ENCODE assay signal across 9 cellular contexts in the genomic region with DNA sequence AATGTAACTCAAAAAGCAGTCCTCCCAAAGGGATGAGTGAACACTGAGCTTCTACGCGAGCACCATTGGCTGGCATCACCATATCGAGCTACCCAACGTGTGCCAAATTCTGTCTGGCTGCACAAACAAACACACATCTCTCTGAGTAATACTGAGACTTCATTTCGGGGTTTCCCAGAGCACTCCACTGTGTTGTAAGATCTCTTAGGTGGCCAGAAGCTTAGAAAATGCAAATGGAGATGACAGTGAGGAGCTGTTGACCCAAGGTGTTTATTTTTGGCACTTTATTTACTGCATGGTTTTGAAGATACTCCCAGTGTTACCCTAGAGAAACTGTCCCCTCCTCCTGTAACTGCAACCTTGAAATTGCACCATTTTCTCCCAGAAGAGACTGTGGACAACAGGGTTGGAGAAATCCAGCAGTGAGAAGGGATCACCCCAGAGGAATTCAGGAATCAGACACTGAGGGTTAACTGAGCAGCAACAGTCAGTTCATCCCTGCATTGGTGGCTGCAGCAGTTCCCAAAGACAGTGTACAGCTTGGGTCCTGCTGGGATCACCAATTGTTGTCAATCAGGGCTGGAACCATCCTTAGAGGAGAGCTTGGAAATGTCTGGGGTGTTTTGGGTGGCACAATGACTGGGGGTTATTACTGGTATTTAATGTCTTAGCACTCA. TPM values are rescaled to one million over a fixed set of nuclear protein-coding genes. Genes with fewer than 3 reads are reported as not detected.
DNase-seq lines count a peak whose midpoint lies in the region; ATAC-seq and TF ChIP-seq lines count a peak whose summit lies in the region.
"Had no signal": no experiment of that assay in that cellular context is flagged by ENCODE, and none has a peak within 500 bp of the region (broad histone marks: within the 10 kb centered on the region; RNA-seq: fewer than 3 reads in every experiment).

No MANE protein-coding gene starts in this region.

- DNase-seq in CD1c-positive myeloid dendritic cell (ENCODE audit: extremely low spot score) = peak; percentile 48
- peak; percentile 61 for DNase-seq in activated naive CD4-positive, alpha-beta T cell treated with Interleukin-2 at 50 U/mL for 16 hours
- DNase-seq in upper lobe of left lung = no peak
- no peak for DNase-seq in T1000 (lab: John Stamatoyannopoulos, UW)
- no peak for DNase-seq in hepatic stellate cell (ENCODE audit: low spot score)
- DNase-seq in prostate gland (ENCODE audit: low spot score) = no peak

- H3K4me1 ChIP-seq in upper lobe of left lung (peaks cover 3 to 17% (median 7%) of the 10 kb centered on the region in 4 donors), prostate gland (replicated peaks) (no peaks in the 10 kb centered on the region)
- H3K4me1 ChIP-seq: parathyroid adenoma had no signal

- ATAC-seq in GM19351 (IDR thresholded peaks at IDR 0.05; ENCODE audit: unreplicated experiment) (peak; percentile 72), HG03354 (IDR thresholded peaks at IDR 0.05; ENCODE audit: poor library complexity, severe bottlenecking, unreplicated experiment) (peak; percentile 75), upper lobe of left lung (ENCODE audit: low FRiP score in 2 of 2) (no peak)

- H3K27me3 ChIP-seq in upper lobe of left lung (no peaks in the 10 kb centered on the region), prostate gland (replicated peaks; ENCODE audit: insufficient read depth) (peaks cover 3% of the 10 kb centered on the region)

- H3K9me3 ChIP-seq in upper lobe of left lung (no peaks in the 10 kb centered on the region), prostate gland (no peaks in the 10 kb centered on the region)

- intact Hi-C loops in prostate gland (cut with DNase I) = no loop called here

- no peak for TF ChIP-seq EP300 in upper lobe of left lung (IDR thresholded peaks at IDR 0.05)

- H3K36me3 ChIP-seq in upper lobe of left lung (no peaks in the 10 kb centered on the region), prostate gland (no peaks in the 10 kb centered on the region)

- TF ChIP-seq CTCF in upper lobe of left lung (IDR thresholded peaks at IDR 0.05) (no peak), prostate gland (IDR thresholded peaks at IDR 0.05) (no peak)

- WGBS in upper lobe of left lung, 2 donors = 63 to 68% methylated on average over 5 of the region's 5 CpGs
- 56% methylated on average over 5 of the region's 5 CpGs for WGBS in prostate gland

- TF ChIP-seq POLR2A in upper lobe of left lung (IDR thresholded peaks at IDR 0.05) (no peak), prostate gland (IDR thresholded peaks at IDR 0.05) (no peak)

- peak overlapping the region; percentile 1 to 76 (median 42) for H3K27ac ChIP-seq in upper lobe of left lung
- H3K27ac ChIP-seq in prostate gland = no peak overlapping the region
- H3K27ac ChIP-seq: parathyroid adenoma had no signal

- H3K4me3 ChIP-seq in upper lobe of left lung = no peak overlapping the region
- H3K4me3 ChIP-seq in prostate gland = no peak overlapping the region

RNA-seq across cellular contexts. Expression of a gene that starts 1.0 kb away (rescaled TPM):
- total RNA-seq in upper lobe of left lung = 10 to 100 TPM; 25.3 to 67.1 (median 48.3) TPM
- total RNA-seq in prostate gland = 10 to 100 TPM; 16.1 to 23.7 TPM

Comparison
In these comparisons a context has a peak if more than half of its experiments do, and no peak if none do; other contexts are left out.
1. DNase-seq: peak in CD1c-positive myeloid dendritic cell (single experiment) and activated naive CD4-positive, alpha-beta T cell treated with Interleukin-2 at 50 U/mL for 16 hours (single experiment); none in upper lobe of left lung (0 of 2), T1000 (single experiment), hepatic stellate cell (single experiment) and prostate gland (single experiment).
2. ATAC-seq: peak in GM19351 (single experiment) and HG03354 (single experiment); none in upper lobe of left lung (0 of 2).
3. H3K27ac ChIP-seq: peak in upper lobe of left lung (4 of 4); none in prostate gland (0 of 2).